In the genomic region with DNA sequence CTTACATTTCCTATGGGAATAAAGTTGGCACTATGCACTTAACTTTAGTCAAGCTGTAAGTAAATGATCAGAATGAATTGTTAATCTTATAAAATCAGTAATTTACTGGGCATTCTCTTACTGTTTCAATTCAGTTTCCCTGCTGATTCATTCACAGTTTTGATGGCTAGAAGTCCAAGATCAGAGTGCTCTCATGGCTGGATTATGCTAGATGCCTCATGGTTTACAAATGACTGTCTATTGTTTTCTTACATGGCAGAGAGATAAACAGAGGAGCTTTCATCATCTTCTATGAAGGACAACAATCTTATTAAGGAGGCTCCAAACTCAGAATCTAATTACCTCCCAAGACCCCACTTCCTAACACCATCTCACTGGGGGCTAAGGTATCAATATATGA, we compare ENCODE assay signal across 24 cellular contexts.
"Had no signal": no experiment of that assay in that cellular context is flagged by ENCODE, and none has a peak within 500 bp of the region (broad histone marks: within the 10 kb centered on the region; RNA-seq: fewer than 3 reads in every experiment).

No MANE protein-coding gene starts in this region.

- H3K9me3 ChIP-seq: left lung, lower lobe of right lung, mucosa of descending colon, neutrophil, thyroid gland, upper lobe of left lung, vagina had no signal

- H3K4me3 ChIP-seq: left lung, lower lobe of right lung, mucosa of descending colon, thyroid gland, upper lobe of left lung, vagina had no signal

- H3K27me3 ChIP-seq: left lung, neutrophil, thyroid gland, upper lobe of left lung, vagina had no signal

- DNase-seq: activated CD4-positive, alpha-beta T cell treated with anti-CD3 and anti-CD28 coated beads for 48 hours; activated CD8-positive, alpha-beta T cell treated with anti-CD3 and anti-CD28 coated beads for 36 hours; activated T-cell treated with anti-CD3 and anti-CD28 coated beads, Interleukin-2, amount 50 U/mL, for 4 hours; anterior cingulate cortex; dermis blood vessel endothelial cell; effector CD4-positive, alpha-beta T cell; left lung; lower lobe of right lung; mesendoderm; mucosa of descending colon; small intestine; stimulated activated CD4-positive, alpha-beta T cell treated with anti-CD3 and anti-CD28 coated beads, Interleukin-1b, Interleukin-23, amount 100 ng/mL, for 48 hours; stimulated activated CD4-positive, alpha-beta T cell treated with anti-CD3 and anti-CD28 coated beads, Interleukin-4, amount 100 ng/mL, for 4 hours; stimulated activated CD8-positive, alpha-beta memory T cell treated with anti-CD3 and anti-CD28 coated beads, Interleukin-4, amount 100 ng/mL, for 48 hours; stimulated activated naive CD8-positive, alpha-beta T cell treated with anti-CD3 and anti-CD28 coated beads, Interleukin-15, amount 100 ng/mL, for 72 hours; substantia nigra; T-helper 17 cell; T1000; thyroid gland; upper lobe of left lung; WERI-Rb-1 had no signal

- H3K36me3 ChIP-seq: left lung, lower lobe of right lung, neutrophil, thyroid gland, upper lobe of left lung, vagina, WERI-Rb-1 had no signal

- H3K27ac ChIP-seq: foreskin keratinocyte, left lung, lower lobe of right lung, neutrophil, thyroid gland, upper lobe of left lung, vagina, WERI-Rb-1 had no signal

- H3K4me1 ChIP-seq: foreskin keratinocyte, left lung, lower lobe of right lung, thyroid gland, upper lobe of left lung, vagina had no signal
